1 cellular context compared by ENCODE assay signal in genomic region chr20:46084805-46085792, GRCh38.
TF ChIP-seq lines count a peak whose summit lies in the region.

No MANE protein-coding gene starts in this region.

TF ChIP-seq in HCT116, 20 proteins besides CTCF, POLR2A, EP300 and RAD21 (continued from another document):
- TF ChIP-seq YY1 (IDR thresholded peaks at IDR 0.05; ENCODE audit: extremely low read depth, insufficient replicate concordance, low read depth, low read length) (no peak), JUND (IDR thresholded peaks at IDR 0.05) (peak; percentile 39; the same call in 1 of the 2 replicates), ZBTB33 (IDR thresholded peaks at IDR 0.05; ENCODE audit: extremely low read depth, insufficient replicate concordance, low read length) (no peak), SRF (IDR thresholded peaks at IDR 0.05; ENCODE audit: low read depth) (no peak), SP1 (IDR thresholded peaks at IDR 0.05; ENCODE audit: low read depth) (no peak), MAX (IDR thresholded peaks at IDR 0.05) (no peak), SIN3A (IDR thresholded peaks at IDR 0.05; ENCODE audit: low read depth) (no peak), POLR2AphosphoS5 (IDR thresholded peaks at IDR 0.05; ENCODE audit: low read depth, low read length) (no peak), ATF3 (IDR thresholded peaks at IDR 0.05) (no peak)
